ENCODE assay signal across 15 cellular contexts in genomic region chr21:25133939-25134338, GRCh38.
"Had no signal": no experiment of that assay in that cellular context is flagged by ENCODE, and none has a peak within 500 bp of the region (broad histone marks: within the 10 kb centered on the region; RNA-seq: fewer than 3 reads in every experiment).

No MANE protein-coding gene starts in this region.

- H3K9me3 ChIP-seq: right atrium auricular region, thyroid gland, uterus had no signal

- H3K27me3 ChIP-seq: right atrium auricular region, thyroid gland, uterus had no signal

- H3K4me3 ChIP-seq: right atrium auricular region, thyroid gland, uterus had no signal

- H3K36me3 ChIP-seq: right atrium auricular region, thyroid gland, uterus had no signal

- ATAC-seq: effector memory CD8-positive, alpha-beta T cell; natural killer cell treated with Interleukin-12 subunit alpha and Interleukin-12 subunit beta and Interleukin-15 and Interleukin-18, amount 100 ng/mL, for 72 hours; stimulated activated naive B cell treated with anti-CD40 and anti-IgM and Interleukin-4, amounts not matched to agents 10 μg/mL and 1 μg/mL and 100 μg/mL, for 72 hours had no signal

- H3K4me1 ChIP-seq: right atrium auricular region, thyroid gland, uterus had no signal

- DNase-seq: activated CD4-positive, alpha-beta T cell treated with anti-CD3 and anti-CD28 coated beads, Interleukin-2, amount 50 U/mL, for 1 hour; activated CD8-positive, alpha-beta memory T cell treated with anti-CD3 and anti-CD28 coated beads for 24 hours; activated naive CD8-positive, alpha-beta T cell treated with anti-CD3 and anti-CD28 coated beads, Interleukin-2, amount 10 ng/mL, durations not matched to agents 7 days and 5 days; dermis blood vessel endothelial cell; effector memory CD8-positive, alpha-beta T cell; foreskin melanocyte; head of caudate nucleus; mesendoderm; stimulated activated CD4-positive, alpha-beta T cell treated with anti-CD3 and anti-CD28 coated beads, Interleukin-15, amount 100 ng/mL, for 24 hours; stimulated activated CD4-positive, alpha-beta T cell treated with anti-CD3 and anti-CD28 coated beads, Interleukin-4, amount 100 ng/mL, for 1 hour; stimulated activated naive B cell treated with anti-CD40 and anti-IgM and Interleukin-4, amounts not matched to agents 10 μg/mL and 1 μg/mL and 100 μg/mL, for 72 hours; thyroid gland; uterus had no signal

- H3K27ac ChIP-seq: right atrium auricular region, thyroid gland, uterus had no signal
